17 cellular contexts compared by ENCODE assay signal in the genomic region with DNA sequence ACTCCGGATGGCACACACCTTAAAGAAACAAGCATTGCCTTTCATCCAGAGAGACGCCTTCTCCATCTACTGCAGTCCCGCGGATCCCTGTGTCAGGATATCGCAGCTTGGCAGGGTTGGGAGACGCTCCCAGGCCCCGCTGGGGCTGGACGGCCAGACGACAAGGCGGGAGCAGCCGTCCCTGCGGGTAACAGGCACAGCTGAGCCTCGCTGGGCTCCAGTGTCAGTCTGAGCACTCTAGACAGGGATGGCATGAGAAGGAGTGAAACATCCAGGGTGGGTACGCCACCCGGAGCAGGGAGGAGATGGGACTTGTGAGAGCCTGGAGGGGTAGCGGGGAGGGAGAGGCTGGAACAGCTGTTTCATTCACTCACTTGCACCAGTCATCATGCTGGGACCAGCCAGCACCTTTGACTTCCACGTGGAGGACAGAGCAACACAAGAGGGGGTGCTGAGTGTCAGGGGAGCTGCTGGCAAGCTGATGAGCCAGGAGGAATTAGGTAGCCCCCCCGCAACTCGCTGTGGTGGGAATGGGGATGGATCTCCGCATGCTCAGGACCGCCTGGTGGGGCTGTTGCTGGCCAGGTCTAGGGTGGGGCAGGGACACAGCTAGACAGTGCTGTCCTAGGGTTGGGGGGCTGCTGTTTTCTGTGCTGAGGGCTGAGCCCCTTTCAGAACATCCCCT. TPM values are rescaled to one million over a fixed set of nuclear protein-coding genes. Genes with fewer than 3 reads are reported as not detected.
DNase-seq lines count a peak whose midpoint lies in the region; ATAC-seq and TF ChIP-seq lines count a peak whose summit lies in the region.
"Had no signal": no experiment of that assay in that cellular context is flagged by ENCODE, and none has a peak within 500 bp of the region (broad histone marks: within the 10 kb centered on the region; RNA-seq: fewer than 3 reads in every experiment).

No MANE protein-coding gene starts in this region.

- no peaks in the 10 kb centered on the region for H3K27me3 ChIP-seq in RWPE2 (ENCODE audit: insufficient read depth, poor library complexity, severe bottlenecking)
- no peaks in the 10 kb centered on the region for H3K27me3 ChIP-seq in endodermal cell (ENCODE audit: control insufficient read depth, insufficient read depth, low read length, poor library complexity, severe bottlenecking)

- 81 to 88% methylated on average over 12 to 21 of the region's 21 CpGs for WGBS in endodermal cell (ENCODE audit: insufficient coverage in 1 of 2, insufficient read length in 1 of 2), 2 experiments

- H3K36me3 Mint-ChIP-seq in endodermal cell (ENCODE audit: low read depth), result no peaks in the 10 kb centered on the region

- no peaks in the 10 kb centered on the region for H3K9me3 Mint-ChIP-seq in endodermal cell

- peaks cover 22% of the 10 kb centered on the region for H3K27me3 Mint-ChIP-seq in endodermal cell (ENCODE audit: insufficient read depth)

- no peak overlapping the region for H3K9ac ChIP-seq in endodermal cell (ENCODE audit: extremely low read depth, low read length, poor library complexity, severe bottlenecking)

- H3K27ac ChIP-seq in RWPE2 (ENCODE audit: poor library complexity, severe bottlenecking) (no peak overlapping the region), endodermal cell (ENCODE audit: low read depth, low read length) (no peak overlapping the region)
- H3K27ac ChIP-seq: C4-2B had no signal

- ATAC-seq in RWPE2 (ENCODE audit: low read depth) (no peak; the same call in 2 of the 3 replicates), GM21447 (IDR thresholded peaks at IDR 0.05; ENCODE audit: unreplicated experiment) (no peak)
- ATAC-seq: GM12878, HCT116, Right ventricle myocardium inferior had no signal

- no peaks in the 10 kb centered on the region for H3K4me1 ChIP-seq in RWPE2 (ENCODE audit: insufficient read depth, poor library complexity, severe bottlenecking)
- no peaks in the 10 kb centered on the region for H3K4me1 ChIP-seq in endodermal cell (ENCODE audit: control insufficient read depth, insufficient read depth, low read length)

- H3K36me3 ChIP-seq in RWPE2 (ENCODE audit: low read depth) (no peaks in the 10 kb centered on the region), endodermal cell (ENCODE audit: control insufficient read depth, insufficient read depth, low read length) (no peaks in the 10 kb centered on the region)

- no peak overlapping the region for H3K4me3 Mint-ChIP-seq in endodermal cell

- H3K4me3 ChIP-seq in RWPE2 (ENCODE audit: severe bottlenecking), result no peak overlapping the region
- no peak overlapping the region for H3K4me3 ChIP-seq in endodermal cell (ENCODE audit: low read length)
- H3K4me3 ChIP-seq: GM12878 had no signal

- no peaks in the 10 kb centered on the region for H3K4me1 Mint-ChIP-seq in endodermal cell

- H3K27ac Mint-ChIP-seq in endodermal cell, result no peak overlapping the region

- H3K9me3 ChIP-seq in RWPE2 (ENCODE audit: severe bottlenecking), result no peaks in the 10 kb centered on the region
- no peaks in the 10 kb centered on the region for H3K9me3 ChIP-seq in endodermal cell (ENCODE audit: control insufficient read depth, low read length)

- no peak for TF ChIP-seq CTCF in RWPE2 (IDR thresholded peaks at IDR 0.05; ENCODE audit: poor library complexity, severe bottlenecking)
- no peak for TF ChIP-seq CTCF in endodermal cell (conservative IDR thresholded peaks at IDR 0.05)

- peak; percentile 66 for DNase-seq in RWPE2 (ENCODE audit: low spot score)
- DNase-seq in endodermal cell, result peak; percentile 35
- peak; percentile 58 for DNase-seq in myocyte (ENCODE audit: low read depth)
- peak; percentile 33 for DNase-seq in retina
- DNase-seq in activated gamma-delta T cell (lab: John Stamatoyannopoulos, UW), result no peak
- no peak for DNase-seq in glomerular visceral epithelial cell (ENCODE audit: extremely low spot score)
- DNase-seq in mucosa of gallbladder (ENCODE audit: low spot score), result no peak
- DNase-seq: DMS 273 treated with DMSO at 0.1 percent for 48 hours, GDM1, NCI-H1436 treated with DMSO at 0.1 percent for 48 hours, NCI-H2081 treated with DMSO at 0.1 percent for 48 hours, NCI-H524 had no signal

RNA-seq across cellular contexts. Expression of a gene that starts 31.6 kb away (rescaled TPM):
- 100 to 1,000 TPM; 111 to 140 TPM for total RNA-seq in endodermal cell
- polyA plus RNA-seq in endodermal cell (2013, experiment 1 of 2), result 123 TPM
- polyA plus RNA-seq in endodermal cell (2013, experiment 2 of 2), result 111 TPM
- 15.4 and 19.6 TPM in 2 replicates for total RNA-seq in myocyte
- polyA plus RNA-seq in myocyte (2012), result 27.5 TPM
- 33.2 TPM for total RNA-seq in mucosa of gallbladder

RNA-seq across cellular contexts. Expression of a gene that starts 49.3 kb away (rescaled TPM):
- total RNA-seq in endodermal cell (10 to 100 TPM; 56.1 to 60.5 TPM), myocyte (65.6 and 68.0 TPM in 2 replicates), mucosa of gallbladder (74.7 TPM)
- polyA plus RNA-seq in endodermal cell (2013, experiment 1 of 2), result 63.3 TPM
- polyA plus RNA-seq in endodermal cell (2013, experiment 2 of 2), result 61.3 TPM
- 77.0 TPM for polyA plus RNA-seq in myocyte (2012)

Comparison
In these comparisons a context has a peak if more than half of its experiments do, and no peak if none do; other contexts are left out.
1. DNase-seq: peak in RWPE2 (single experiment), endodermal cell (single experiment), myocyte (single experiment) and retina (single experiment); none in activated gamma-delta T cell (single experiment), glomerular visceral epithelial cell (single experiment) and mucosa of gallbladder (single experiment).